ENCODE assay signal across 8 cellular contexts in genomic region chr12:55019784-55020183, GRCh38. TPM values are rescaled to one million over a fixed set of nuclear protein-coding genes. Genes with fewer than 3 reads are reported as not detected.
A peak's percentile ranks its signal among the peaks of the same experiment; 100 is the strongest.
DNase-seq lines count a peak whose midpoint lies in the region; ATAC-seq, FAIRE-seq and TF ChIP-seq lines count a peak whose summit lies in the region.

Gene NEUROD4 (plus strand): TSS chr12:55019974. CDS start chr12:55026440, 6,466 bp downstream.

- peaks cover 0 to 15% (median 4%) of the 10 kb centered on the region in 4 donors for H3K27me3 ChIP-seq in pancreas

- DNase-seq in Daoy (ENCODE audit: low read depth) (peak; percentile 81), HTR-8/SVneo (ENCODE audit: insufficient read length, low spot score) (peak; percentile 14), T1000 (lab: John Stamatoyannopoulos, UW) (peak; percentile 10), foreskin melanocyte (peak; percentile 35), pancreas (peak; percentile 47 to 72 (median 54))
- DNase-seq in NK-92 treated with Interleukin-12 subunit alpha and Interleukin-12 subunit beta, amount 100 ng/mL, for 24 hours (lab: John Stamatoyannopoulos, UW) = no peak
- DNase-seq in central memory CD4-positive, alpha-beta T cell = no peak

- no peaks in the 10 kb centered on the region for H3K9me3 ChIP-seq in pancreas

- intact Hi-C loops in pancreas (cut with DNase I) = no loop called here

- no peak within 1 kb of the TSS for H3K27ac ChIP-seq in pancreas

- H3K36me3 ChIP-seq in pancreas = no peaks in the 10 kb centered on the region

- H3K4me3 ChIP-seq in pancreas = no peak within 1 kb of the TSS

- WGBS in pancreas, 2 donors = 2 to 3% methylated on average over 13 of the region's 13 CpGs

- no peak for TF ChIP-seq CTCF in pancreas (IDR thresholded peaks at IDR 0.05)

- H3K4me1 ChIP-seq in pancreas = no peaks in the 10 kb centered on the region

- ATAC-seq in pancreas (peak; percentile 89 to 100 (median 94)), HG03460 (IDR thresholded peaks at IDR 0.05; ENCODE audit: unreplicated experiment) (no peak)

- no peak for FAIRE-seq in HTR-8/SVneo (lab: Jason Lieb, UNC)
- FAIRE-seq in pancreas (lab: Jason Lieb, UNC) = no peak

RNA-seq across cellular contexts. Expression of gene NEUROD4, which starts in this region (rescaled TPM):
- not detected in 2 replicates for total RNA-seq in Daoy (2014; rRNA removed; shearing (Covaris generic))
- total RNA-seq in pancreas = not detected
- polyA plus RNA-seq in pancreas = under 1 TPM in 1 of 2 donors, not detected in 1; 0.02 TPM

Comparison
In these comparisons a context has a peak if more than half of its experiments do, and no peak if none do; other contexts are left out.
1. Peak in DNase-seq in Daoy; RNA of the gene not detected or under 1 TPM.
2. Peak in DNase-seq and ATAC-seq in pancreas; RNA of the gene not detected or under 1 TPM.
3. DNase-seq: peak in HTR-8/SVneo (single experiment), T1000 (single experiment) and foreskin melanocyte (single experiment); none in NK-92 treated with Interleukin-12 subunit alpha and Interleukin-12 subunit beta, amount 100 ng/mL, for 24 hours (single experiment) and central memory CD4-positive, alpha-beta T cell (single experiment).